In the genomic region with DNA sequence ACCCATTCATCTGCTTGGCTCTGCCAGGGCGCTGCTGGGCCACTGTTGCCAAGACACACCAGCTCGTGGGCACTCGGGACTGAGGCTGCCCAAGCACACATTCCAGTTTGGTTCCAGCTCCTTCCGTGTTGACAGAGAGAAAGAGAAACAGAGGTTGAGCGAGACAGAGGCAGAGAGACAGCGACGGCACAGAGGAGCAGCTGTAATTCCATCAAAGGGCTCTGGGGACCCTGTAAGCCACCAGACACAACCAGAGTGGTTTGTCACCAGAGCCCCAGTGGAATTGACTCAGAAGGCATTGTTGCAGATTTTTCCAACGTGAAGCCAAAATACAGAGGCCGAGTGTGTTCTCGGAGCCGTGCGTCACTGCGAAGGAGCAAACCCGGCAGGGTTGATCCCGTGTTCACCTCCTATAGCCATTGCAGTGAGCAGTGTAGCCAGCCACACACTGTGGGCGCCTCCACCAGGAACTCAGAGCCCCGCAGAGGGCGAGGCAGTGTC, we compare ENCODE assay signal across 8 cellular contexts. TPM values are rescaled to one million over a fixed set of nuclear protein-coding genes. Genes with fewer than 3 reads are reported as not detected.
DNase-seq lines count a peak whose midpoint lies in the region; ATAC-seq and TF ChIP-seq lines count a peak whose summit lies in the region.

No MANE protein-coding gene starts in this region.

- no peaks in the 10 kb centered on the region for H3K36me3 Mint-ChIP-seq in naive thymus-derived CD8-positive, alpha-beta T cell

- H3K79me2 ChIP-seq in mammary epithelial cell (ENCODE audit: insufficient read depth, low read length): no peaks in the 10 kb centered on the region

- H3K27me3 ChIP-seq in BLaER1 (peaks cover 72% of the 10 kb centered on the region), MG63 (no peaks in the 10 kb centered on the region), mammary epithelial cell (ENCODE audit: insufficient read depth, low read length) (no peaks in the 10 kb centered on the region)

- H3K4me2 ChIP-seq in BLaER1 (peak overlapping the region; percentile 92), mammary epithelial cell (ENCODE audit: insufficient read depth, low read depth, low read length) (peak overlapping the region; percentile 51)

- POLR2A ChIA-PET in naive thymus-derived CD8-positive, alpha-beta T cell (lab: Charles Lee): no interaction called here

- intact Hi-C loops in mammary epithelial cell (cut with micrococcal nuclease): no loop called here

- H3K9me3 ChIP-seq in BLaER1: no peaks in the 10 kb centered on the region
- H3K9me3 ChIP-seq in MG63: no peaks in the 10 kb centered on the region
- H3K9me3 ChIP-seq in mammary epithelial cell (replicated peaks; ENCODE audit: insufficient read depth, low read length): no peaks in the 10 kb centered on the region

- peaks cover 0 to 5% (median 1%) of the 10 kb centered on the region in 5 donors for H3K27me3 Mint-ChIP-seq in naive thymus-derived CD8-positive, alpha-beta T cell

- H3K4me3 Mint-ChIP-seq in naive thymus-derived CD8-positive, alpha-beta T cell: peak overlapping the region; percentile 50 to 81 (median 66)

- in situ Hi-C loops in mammary epithelial cell (cut with MboI; ENCODE audit: low sequenced_read_pairs in 2 of 2): no loop called here

- peak; percentile 90 to 91 for ATAC-seq in naive thymus-derived CD8-positive, alpha-beta T cell
- no peak for ATAC-seq in GM21423 (IDR thresholded peaks at IDR 0.05; ENCODE audit: unreplicated experiment)

- H3K4me3 ChIP-seq in BLaER1 (peak overlapping the region; percentile 46), MG63 (no peak overlapping the region), mammary epithelial cell (replicated peaks in 1 of 3; ENCODE audit: insufficient read depth in 1 of 3, low read depth in 2 of 3, low read length in 3 of 3) (no peak overlapping the region)

- CTCF ChIA-PET in mammary epithelial cell (lab: Charles Lee; ENCODE audit: low non-redundant PET): no interaction called here

- no TSS peak for BruUV-seq in mammary epithelial cell (replicated peaks; lab: Mats Ljungman, UMichigan)

- WGBS in mammary epithelial cell (ENCODE audit: low coverage, missing lambda C conversion rate): 26% methylated on average over 18 of the region's 18 CpGs

- peaks cover 58% of the 10 kb centered on the region for H4K20me1 ChIP-seq in BLaER1
- no peaks in the 10 kb centered on the region for H4K20me1 ChIP-seq in mammary epithelial cell (ENCODE audit: insufficient read depth, low read length)

- H3K4me1 Mint-ChIP-seq in naive thymus-derived CD8-positive, alpha-beta T cell: peaks cover 19 to 32% (median 24%) of the 10 kb centered on the region in 4 donors

- H3K36me3 ChIP-seq in BLaER1 (no peaks in the 10 kb centered on the region), MG63 (no peaks in the 10 kb centered on the region), mammary epithelial cell (ENCODE audit: insufficient read depth, low read length) (no peaks in the 10 kb centered on the region)

- H3K9ac ChIP-seq in BLaER1: no peak overlapping the region
- H3K9ac ChIP-seq in mammary epithelial cell (ENCODE audit: insufficient read depth, low read length): no peak overlapping the region

- H3K27ac ChIP-seq in BLaER1 (no peak overlapping the region), mammary epithelial cell (ENCODE audit: insufficient read depth, low read depth, low read length) (peak overlapping the region; percentile 41)

- H3K4me1 ChIP-seq in BLaER1: peaks cover 34% of the 10 kb centered on the region
- H3K4me1 ChIP-seq in mammary epithelial cell (ENCODE audit: insufficient read depth, low read length): peaks cover 40% of the 10 kb centered on the region

- no peak for TF ChIP-seq CTCF in mammary epithelial cell (conservative IDR thresholded peaks at IDR 0.05 in 1 of 2, IDR thresholded peaks at IDR 0.05 in 1 of 2; ENCODE audit: extremely low read depth in 1 of 2, insufficient read depth in 1 of 2, low read depth in 1 of 2, low read length in 2 of 2)

- dilution Hi-C loops in mammary epithelial cell (cut with HindIII; ENCODE audit: low sequenced_read_pairs): no loop called here

- peak overlapping the region; percentile 88 for H2AFZ ChIP-seq in mammary epithelial cell (ENCODE audit: low read depth, low read length)

- DNase-seq in MG63 (peak; percentile 39), mammary epithelial cell (peak; percentile 21), DMS53 (lab: John Stamatoyannopoulos, UW) (no peak), NCI-H2227 treated with DMSO at 0.1 percent for 48 hours (lab: John Stamatoyannopoulos, UW) (no peak)
- peak in 6 of 10 donors; percentile 5 to 46 (median 26) for DNase-seq in naive thymus-derived CD8-positive, alpha-beta T cell
- DNase-seq in stimulated activated CD4-positive, alpha-beta T cell treated with anti-CD3 and anti-CD28 coated beads, Interleukin-1b, Interleukin-23, amount 100 ng/mL, for 48 hours: no peak

- no peaks in the 10 kb centered on the region for H3K9me3 Mint-ChIP-seq in naive thymus-derived CD8-positive, alpha-beta T cell

- H3K27ac Mint-ChIP-seq in naive thymus-derived CD8-positive, alpha-beta T cell: peak overlapping the region; percentile 11 to 86 (median 65)

RNA-seq across cellular contexts. Expression of a gene that starts 33.5 kb away (rescaled TPM):
- 37.8 and 40.1 TPM in 2 replicates for total RNA-seq in MG63 (2014; rRNA removed; shearing (Covaris generic); ENCODE audit: low replicate concordance)
- total RNA-seq in mammary epithelial cell: 10 to 100 TPM; 20.7 to 30.7 TPM
- 11.9 TPM for polyA plus RNA-seq in mammary epithelial cell
- 2.1 TPM for polyA minus RNA-seq in mammary epithelial cell
- 10 to 100 TPM; 78.7 to 87.6 TPM for total RNA-seq in naive thymus-derived CD8-positive, alpha-beta T cell
- polyA plus RNA-seq in naive thymus-derived CD8-positive, alpha-beta T cell: 10 to 100 TPM; 69.1 to 78.6 (median 75.2) TPM

RNA-seq across cellular contexts. Expression of a gene that starts 48.5 kb away (rescaled TPM):
- total RNA-seq in MG63 (2014; rRNA removed; shearing (Covaris generic); ENCODE audit: low replicate concordance): 36.4 and 44.5 TPM in 2 replicates
- total RNA-seq in mammary epithelial cell: 10 to 100 TPM; 55.3 to 71.8 TPM
- polyA plus RNA-seq in mammary epithelial cell: 18.8 TPM
- polyA minus RNA-seq in mammary epithelial cell: 23.3 TPM
- total RNA-seq in naive thymus-derived CD8-positive, alpha-beta T cell: 100 to 1,000 TPM; 401 TPM
- polyA plus RNA-seq in naive thymus-derived CD8-positive, alpha-beta T cell: 10 to 100 TPM; 29.8 to 40.5 (median 33.2) TPM

Comparison
In these comparisons a context has a peak if more than half of its experiments do, and no peak if none do; other contexts are left out.
1. DNase-seq: peak in MG63 (single experiment), mammary epithelial cell (single experiment) and naive thymus-derived CD8-positive, alpha-beta T cell (6 of 10); none in DMS53 (single experiment), NCI-H2227 treated with DMSO at 0.1 percent for 48 hours (single experiment) and stimulated activated CD4-positive, alpha-beta T cell treated with anti-CD3 and anti-CD28 coated beads, Interleukin-1b, Interleukin-23, amount 100 ng/mL, for 48 hours (single experiment).